ENCODE assay signal across 34 cellular contexts in genomic region chr15:101844916-101845315, GRCh38. TPM values are rescaled to one million over a fixed set of nuclear protein-coding genes. Genes with fewer than 3 reads are reported as not detected.
"Had no signal": no experiment of that assay in that cellular context is flagged by ENCODE, and none has a peak within 500 bp of the region (broad histone marks: within the 10 kb centered on the region; RNA-seq: fewer than 3 reads in every experiment).

No MANE protein-coding gene starts in this region.

- H3K4me1 ChIP-seq: body of pancreas, breast epithelium had no signal

- DNase-seq: activated CD4-positive, alpha-beta memory T cell treated with anti-CD3 and anti-CD28 coated beads for 36 hours; activated CD4-positive, alpha-beta T cell treated with anti-CD3 and anti-CD28 coated beads for 4 hours; activated CD4-positive, alpha-beta T cell treated with anti-CD3 and anti-CD28 coated beads, Interleukin-2, amount 10 ng/mL, durations not matched to agents 24 days and 14 days; activated CD4-positive, alpha-beta T cell treated with anti-CD3 and anti-CD28 coated beads, Interleukin-2, amount 50 U/mL, for 1 hour; activated CD4-positive, alpha-beta T cell treated with anti-CD3 and anti-CD28 coated beads, Interleukin-2, amount 50 U/mL, for 4 hours; activated CD4-positive, CD25-positive, alpha-beta regulatory T cell; activated CD8-positive, alpha-beta memory T cell treated with anti-CD3 and anti-CD28 coated beads, Interleukin-2, amount 50 U/mL, for 4 hours; activated CD8-positive, alpha-beta T cell treated with anti-CD3 and anti-CD28 coated beads for 36 hours; activated effector memory CD4-positive, alpha-beta T cell treated with Interleukin-2 at 50 U/mL for 16 hours; activated gamma-delta T cell; activated naive CD4-positive, alpha-beta T cell treated with anti-CD3 and anti-CD28 coated beads, Interleukin-2, amount 10 ng/mL, durations not matched to agents 7 days and 5 days; activated naive CD4-positive, alpha-beta T cell treated with Interleukin-2 at 50 U/mL for 16 hours; activated naive CD8-positive, alpha-beta T cell treated with anti-CD3 and anti-CD28 coated beads, Interleukin-2, amount 10 ng/mL, durations not matched to agents 7 days and 5 days; activated naive CD8-positive, alpha-beta T cell treated with anti-CD3 and anti-CD28 coated beads, Interleukin-2, amount 50 U/mL, for 24 hours; activated T-cell treated with anti-CD3 and anti-CD28 coated beads, Interleukin-2, amount 50 U/mL, for 24 hours; activated T-cell treated with anti-CD3 and anti-CD28 coated beads, Interleukin-2, amount 50 U/mL, for 48 hours; aorta; body of pancreas; brain microvascular endothelial cell; central memory CD4-positive, alpha-beta T cell; T-helper 1 cell; T-helper 2 cell; T-helper 9 cell; WERI-Rb-1 had no signal

- H3K36me3 ChIP-seq: brain microvascular endothelial cell, breast epithelium, WERI-Rb-1 had no signal

- H3K27ac ChIP-seq: body of pancreas, brain microvascular endothelial cell, breast epithelium, WERI-Rb-1 had no signal

- H3K9me3 ChIP-seq: body of pancreas, breast epithelium had no signal

- FAIRE-seq: astrocyte, TTC549 had no signal

- ATAC-seq: activated CD4-positive, CD25-positive, alpha-beta regulatory T cell treated with anti-CD3 and anti-CD28 coated beads, Interleukin-2, amount 50 U/mL, for 24 hours; activated CD8-positive, alpha-beta T cell treated with anti-CD3 and anti-CD28 coated beads for 36 hours; activated naive CD8-positive, alpha-beta T cell treated with anti-CD3 and anti-CD28 coated beads, Interleukin-2, amount 50 U/mL, for 24 hours; body of pancreas; WTC11 had no signal

- H3K4me3 ChIP-seq: body of pancreas, breast epithelium had no signal

RNA-seq across cellular contexts. Expression of gene OR4F15, which starts 32.9 kb away (rescaled TPM):
- total RNA-seq: activated CD4-positive, alpha-beta memory T cell treated with anti-CD3 and anti-CD28 coated beads for 36 hours; activated CD4-positive, alpha-beta T cell treated with anti-CD3 and anti-CD28 coated beads, Interleukin-2, amount 10 ng/mL, durations not matched to agents 24 days and 14 days; activated CD8-positive, alpha-beta memory T cell treated with anti-CD3 and anti-CD28 coated beads for 36 hours; activated CD8-positive, alpha-beta T cell treated with anti-CD3 and anti-CD28 coated beads for 36 hours; activated naive CD8-positive, alpha-beta T cell treated with anti-CD3 and anti-CD28 coated beads, Interleukin-2, amount 10 ng/mL, durations not matched to agents 7 days and 5 days; activated T-helper 2 cell treated with anti-CD3 and anti-CD28 coated beads, Interferon-gamma antibody, Interleukin-2, Interleukin-4, amounts not matched to agents 10 μg/mL and 5 μg/mL and 100 μg/mL, durations not matched to agents 14 hours and 24 hours and 36 hours; aorta; astrocyte; body of pancreas; breast epithelium; cardiac septum; cerebellum; WTC11 had no signal
- polyA plus RNA-seq: adipose tissue, aorta had no signal

RNA-seq across cellular contexts. Expression of gene OR4F6, which starts 41.6 kb away (rescaled TPM):
- total RNA-seq: activated CD4-positive, alpha-beta memory T cell treated with anti-CD3 and anti-CD28 coated beads for 36 hours; activated CD4-positive, alpha-beta T cell treated with anti-CD3 and anti-CD28 coated beads, Interleukin-2, amount 10 ng/mL, durations not matched to agents 24 days and 14 days; activated CD8-positive, alpha-beta memory T cell treated with anti-CD3 and anti-CD28 coated beads for 36 hours; activated CD8-positive, alpha-beta T cell treated with anti-CD3 and anti-CD28 coated beads for 36 hours; activated naive CD8-positive, alpha-beta T cell treated with anti-CD3 and anti-CD28 coated beads, Interleukin-2, amount 10 ng/mL, durations not matched to agents 7 days and 5 days; activated T-helper 2 cell treated with anti-CD3 and anti-CD28 coated beads, Interferon-gamma antibody, Interleukin-2, Interleukin-4, amounts not matched to agents 10 μg/mL and 5 μg/mL and 100 μg/mL, durations not matched to agents 14 hours and 24 hours and 36 hours; aorta; astrocyte; body of pancreas; breast epithelium; cardiac septum; cerebellum; WTC11 had no signal
- polyA plus RNA-seq: adipose tissue, aorta had no signal
